Comparison of ENCODE assay signal across 18 cellular contexts in the genomic region with DNA sequence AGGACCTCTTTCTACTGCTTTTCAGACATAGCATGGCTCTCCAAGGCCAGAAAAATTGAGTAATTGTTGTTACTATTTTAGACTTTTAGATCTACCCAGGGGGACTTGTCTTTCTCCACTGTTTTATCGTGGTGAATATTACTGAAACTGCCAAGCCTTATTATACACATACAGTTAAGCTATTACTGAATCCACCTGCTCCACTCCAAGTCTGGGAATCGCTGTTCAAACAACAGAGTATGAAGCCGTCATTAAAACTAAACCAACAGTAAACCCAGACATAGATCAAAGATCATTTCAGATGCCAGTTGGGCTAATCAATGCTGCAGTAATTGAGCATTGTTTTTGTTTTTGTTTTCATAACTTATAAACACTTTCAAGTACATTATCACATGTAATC.
"Had no signal": no experiment of that assay in that cellular context is flagged by ENCODE, and none has a peak within 500 bp of the region (broad histone marks: within the 10 kb centered on the region; RNA-seq: fewer than 3 reads in every experiment).

No MANE protein-coding gene starts in this region.

- H3K4me1 ChIP-seq: body of pancreas, colonic mucosa, sigmoid colon, upper lobe of right lung had no signal

- H3K27ac ChIP-seq: body of pancreas, colonic mucosa, ovary, sigmoid colon, thoracic aorta, upper lobe of right lung, WERI-Rb-1 had no signal

- H3K27me3 Mint-ChIP-seq: activated CD4-positive, alpha-beta memory T cell treated with anti-CD3 and anti-CD28 coated beads, Interleukin-2, amount 10 ng/mL, durations not matched to agents 7 days and 5 days; activated CD4-positive, alpha-beta T cell treated with anti-CD3 and anti-CD28 coated beads for 36 hours; activated naive CD4-positive, alpha-beta T cell treated with anti-CD3 and anti-CD28 coated beads, Interleukin-2, amount 50 U/mL, for 24 hours; naive thymus-derived CD4-positive, alpha-beta T cell had no signal

- ATAC-seq: activated CD4-positive, alpha-beta T cell treated with anti-CD3 and anti-CD28 coated beads for 36 hours; activated T-cell treated with anti-CD3 and anti-CD28 coated beads, Interleukin-2, amount 50 U/mL, for 4 hours; body of pancreas; left lobe of liver; naive thymus-derived CD4-positive, alpha-beta T cell; stimulated activated effector memory CD8-positive, alpha-beta T cell treated with anti-CD3 and anti-CD28 coated beads, Interleukin-12 subunit alpha, Interleukin-12 subunit beta, amount 100 ng/mL, for 72 hours; upper lobe of right lung had no signal

- H3K36me3 ChIP-seq: colonic mucosa, ovary, sigmoid colon, thoracic aorta, upper lobe of right lung, WERI-Rb-1 had no signal

- H3K27ac Mint-ChIP-seq: activated CD4-positive, alpha-beta memory T cell treated with anti-CD3 and anti-CD28 coated beads, Interleukin-2, amount 10 ng/mL, durations not matched to agents 7 days and 5 days; activated CD4-positive, alpha-beta T cell treated with anti-CD3 and anti-CD28 coated beads for 36 hours; activated naive CD4-positive, alpha-beta T cell treated with anti-CD3 and anti-CD28 coated beads, Interleukin-2, amount 50 U/mL, for 24 hours; naive thymus-derived CD4-positive, alpha-beta T cell; stimulated activated effector memory CD8-positive, alpha-beta T cell treated with anti-CD3 and anti-CD28 coated beads, Interleukin-12 subunit alpha, Interleukin-12 subunit beta, amount 100 ng/mL, for 72 hours had no signal

- H3K4me1 Mint-ChIP-seq: activated CD4-positive, alpha-beta memory T cell treated with anti-CD3 and anti-CD28 coated beads, Interleukin-2, amount 10 ng/mL, durations not matched to agents 7 days and 5 days; activated CD4-positive, alpha-beta T cell treated with anti-CD3 and anti-CD28 coated beads for 36 hours; activated naive CD4-positive, alpha-beta T cell treated with anti-CD3 and anti-CD28 coated beads, Interleukin-2, amount 50 U/mL, for 24 hours; naive thymus-derived CD4-positive, alpha-beta T cell; stimulated activated effector memory CD8-positive, alpha-beta T cell treated with anti-CD3 and anti-CD28 coated beads, Interleukin-12 subunit alpha, Interleukin-12 subunit beta, amount 100 ng/mL, for 72 hours had no signal

- H3K36me3 Mint-ChIP-seq: activated naive CD4-positive, alpha-beta T cell treated with anti-CD3 and anti-CD28 coated beads, Interleukin-2, amount 50 U/mL, for 24 hours; stimulated activated effector memory CD8-positive, alpha-beta T cell treated with anti-CD3 and anti-CD28 coated beads, Interleukin-12 subunit alpha, Interleukin-12 subunit beta, amount 100 ng/mL, for 72 hours had no signal

- DNase-seq: activated CD4-positive, alpha-beta memory T cell treated with anti-CD3 and anti-CD28 coated beads, Interleukin-2, amount 10 ng/mL, durations not matched to agents 7 days and 5 days; activated CD4-positive, alpha-beta T cell treated with anti-CD3 and anti-CD28 coated beads for 36 hours; activated effector memory CD4-positive, alpha-beta T cell treated with anti-CD3 and anti-CD28 coated beads, Interleukin-2, amount 50 U/mL, for 16 hours; activated T-cell treated with anti-CD3 and anti-CD28 coated beads, Interleukin-2, amount 50 U/mL, for 4 hours; body of pancreas; central memory CD4-positive, alpha-beta T cell; mammary epithelial cell; naive thymus-derived CD4-positive, alpha-beta T cell; sigmoid colon; stimulated activated CD4-positive, alpha-beta T cell treated with anti-CD3 and anti-CD28 coated beads, Interleukin-1b, Interleukin-23, amount 100 ng/mL, for 48 hours; upper lobe of right lung; WERI-Rb-1 had no signal

- H3K4me3 ChIP-seq: body of pancreas, colonic mucosa, ovary, sigmoid colon, thoracic aorta, upper lobe of right lung had no signal

- H3K4me3 Mint-ChIP-seq: activated CD4-positive, alpha-beta memory T cell treated with anti-CD3 and anti-CD28 coated beads, Interleukin-2, amount 10 ng/mL, durations not matched to agents 7 days and 5 days; activated CD4-positive, alpha-beta T cell treated with anti-CD3 and anti-CD28 coated beads for 36 hours; activated naive CD4-positive, alpha-beta T cell treated with anti-CD3 and anti-CD28 coated beads, Interleukin-2, amount 50 U/mL, for 24 hours; activated T-cell treated with anti-CD3 and anti-CD28 coated beads, Interleukin-2, amount 50 U/mL, for 4 hours; naive thymus-derived CD4-positive, alpha-beta T cell; stimulated activated effector memory CD8-positive, alpha-beta T cell treated with anti-CD3 and anti-CD28 coated beads, Interleukin-12 subunit alpha, Interleukin-12 subunit beta, amount 100 ng/mL, for 72 hours had no signal

- H3K9me3 Mint-ChIP-seq: activated CD4-positive, alpha-beta memory T cell treated with anti-CD3 and anti-CD28 coated beads, Interleukin-2, amount 10 ng/mL, durations not matched to agents 7 days and 5 days; activated T-cell treated with anti-CD3 and anti-CD28 coated beads, Interleukin-2, amount 50 U/mL, for 4 hours had no signal

- H3K27me3 ChIP-seq: body of pancreas, colonic mucosa, ovary, sigmoid colon, upper lobe of right lung had no signal

- H3K9me3 ChIP-seq: body of pancreas, colonic mucosa, ovary, sigmoid colon, thoracic aorta, upper lobe of right lung had no signal
